22 cellular contexts compared by ENCODE assay signal in the genomic region with DNA sequence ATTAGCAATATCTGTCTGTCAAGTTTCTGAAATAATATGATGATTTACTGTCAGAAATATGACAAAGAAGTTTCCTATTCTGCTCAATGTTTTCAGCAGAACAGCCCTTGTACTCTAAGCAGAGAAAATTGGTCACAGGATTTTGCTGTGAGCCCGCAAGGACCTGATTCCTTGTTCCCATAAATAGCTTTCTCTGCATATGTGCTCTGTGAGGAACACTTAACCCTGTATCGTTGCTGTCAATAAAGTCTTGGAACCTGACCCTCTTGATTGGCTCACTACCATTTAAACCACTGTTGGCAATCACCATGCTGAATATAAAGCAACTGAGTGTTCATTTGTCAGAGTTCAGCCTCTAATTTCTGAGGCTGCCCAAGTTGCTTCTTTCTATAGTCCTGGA.
"Had no signal": no experiment of that assay in that cellular context is flagged by ENCODE, and none has a peak within 500 bp of the region (broad histone marks: within the 10 kb centered on the region; RNA-seq: fewer than 3 reads in every experiment).

No MANE protein-coding gene starts in this region.

- DNase-seq: IMR-90, Karpas-422, KG1, MG63, NCI-H1092, NCI-H1105 treated with DMSO at 0.1 percent for 48 hours, NCI-H1417 treated with DMSO at 0.1 percent for 48 hours, NCI-H146, NCI-H1694 treated with DMSO at 0.1 percent for 48 hours, NCI-H1930, NCI-H2081, NCI-H2107, NCI-H226, NCI-H446, NCI-H510A, NCI-H524 treated with DMSO at 0.1 percent for 48 hours, NCI-H774, RPMI8226, SIG-M5 had no signal

- H3K4me3 ChIP-seq: MG63, SJSA1, SK-N-MC had no signal

- ATAC-seq: HepG2 had no signal

- H3K9me3 ChIP-seq: MG63, SJSA1 had no signal

- H3K27me3 ChIP-seq: MG63, SJSA1 had no signal

- H3K36me3 ChIP-seq: MG63, SJSA1 had no signal

- H3K27ac ChIP-seq: SJSA1, SK-N-MC had no signal
